8 cellular contexts compared by ENCODE assay signal in genomic region chr12:104671407-104672095, GRCh38.
DNase-seq lines count a peak whose midpoint lies in the region; ATAC-seq and TF ChIP-seq lines count a peak whose summit lies in the region.

No MANE protein-coding gene starts in this region.

- peaks cover 61% of the 10 kb centered on the region for H3K4me1 ChIP-seq in SJCRH30

- TF ChIP-seq CTCF in BJ (IDR thresholded peaks at IDR 0.05; ENCODE audit: insufficient read depth, low read depth, low read length) = no peak

- H3K4me3 ChIP-seq in BJ (ENCODE audit: low read depth, low read length) (no peak overlapping the region), SJCRH30 (no peak overlapping the region), H7 (ENCODE audit: insufficient read depth, low read depth, low read length) (no peak overlapping the region)

- H3K36me3 ChIP-seq in BJ (ENCODE audit: control insufficient read depth, insufficient read depth, low read length) (no peaks in the 10 kb centered on the region), SJCRH30 (no peaks in the 10 kb centered on the region), H7 (replicated peaks; ENCODE audit: control insufficient read depth, insufficient read depth, low read length) (no peaks in the 10 kb centered on the region)

- POLR2A ChIA-PET in BJ (lab: Charles Lee) = no interaction called here

- H3K9me3 ChIP-seq in SJCRH30 (replicated peaks) = no peaks in the 10 kb centered on the region

- H3K27me3 ChIP-seq in BJ (ENCODE audit: control insufficient read depth, insufficient read depth, low read length) (no peaks in the 10 kb centered on the region; the same call in none of the 2 replicates), SJCRH30 (no peaks in the 10 kb centered on the region), H7 (ENCODE audit: control insufficient read depth, insufficient read depth, low read length) (no peaks in the 10 kb centered on the region)

- DNase-seq in BJ (ENCODE audit: low read depth) = peak; percentile 69
- peak; percentile 53 for DNase-seq in GM19238 (ENCODE audit: insufficient read length, low spot score)
- DNase-seq in SJCRH30 = peak; percentile 85 to 86
- peak; percentile 91 for DNase-seq in activated naive CD4-positive, alpha-beta T cell treated with anti-CD3 and anti-CD28 coated beads, Interleukin-2, amount 50 U/mL, for 16 hours
- DNase-seq in Right ventricle myocardium inferior (ENCODE audit: missing footprints) = peak; percentile 90
- DNase-seq in sciatic nerve (ENCODE audit: low spot score) = peak; percentile 92
- no peak for DNase-seq in H7

- CTCF ChIA-PET in BJ (lab: Yijun Ruan, JAX) = interaction anchor here (0.6 to 2.0 kb wide), 4 partner anchors 12 to 290 kb away, joined by 3 to 10 read pairs (median 3); no protein-coding TSS in a partner anchor

- ATAC-seq in HG03354 (IDR thresholded peaks at IDR 0.05; ENCODE audit: poor library complexity, severe bottlenecking, unreplicated experiment) (peak; percentile 75), Right ventricle myocardium inferior (peak; percentile 12), sciatic nerve (peak; percentile 19)

- intact Hi-C loops in Right ventricle myocardium inferior (cut with DNase I) = loop anchor here (2.0 to 10.0 kb wide), 2 partner anchors 77 to 287 kb away; no protein-coding TSS in a partner anchor
- intact Hi-C loops in sciatic nerve (cut with DNase I) = no loop called here

- peak overlapping the region; percentile 61 for H3K27ac ChIP-seq in SJCRH30

Comparison
In these comparisons a context has a peak if more than half of its experiments do, and no peak if none do; other contexts are left out.
1. ATAC-seq: peak in every context shown above with its lines; median percentile 75 in HG03354; 19 in sciatic nerve; 12 in Right ventricle myocardium inferior.